ENCODE assay signal across 1 cellular context in the genomic region with DNA sequence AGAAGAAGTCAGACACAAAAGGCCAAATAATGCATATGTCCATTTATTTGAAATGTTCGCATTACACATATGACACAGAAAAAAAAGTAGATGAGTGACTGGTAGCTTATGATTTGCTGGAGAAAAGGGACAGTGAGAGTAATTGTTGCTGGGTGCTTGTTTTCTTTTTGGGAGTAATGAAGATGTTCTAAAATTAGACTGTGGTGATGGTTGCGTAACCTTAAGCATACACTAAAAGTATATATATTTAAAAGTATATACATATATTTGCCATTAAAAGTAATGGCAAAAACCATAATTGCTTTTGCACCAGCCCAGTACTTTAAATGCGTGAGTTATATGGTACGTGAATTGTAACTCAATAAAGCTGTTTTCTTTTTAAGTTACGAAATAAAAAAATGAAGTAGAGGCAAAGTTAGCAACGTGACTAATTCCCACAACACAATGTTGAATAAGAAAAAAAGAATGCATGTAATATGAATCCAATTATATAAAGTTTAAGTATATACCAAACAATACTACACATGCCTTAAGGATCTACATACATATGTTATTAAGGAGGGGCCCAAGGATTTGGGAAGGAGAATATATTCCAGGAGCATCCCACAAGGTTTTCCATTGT.
TF ChIP-seq lines count a peak whose summit lies in the region.

No MANE protein-coding gene starts in this region.

TF ChIP-seq in IMR-90, 13 proteins besides CTCF, POLR2A, EP300 and RAD21 (continued from another document):
- TF ChIP-seq RCOR1 (IDR thresholded peaks at IDR 0.05; ENCODE audit: insufficient replicate concordance, low read length) (no peak), SMC3 (IDR thresholded peaks at IDR 0.05; ENCODE audit: low read depth, low read length) (no peak), RFX5 (IDR thresholded peaks at IDR 0.05; ENCODE audit: low read depth, low read length) (no peak)
- TF ChIP-seq, protein P1, sequence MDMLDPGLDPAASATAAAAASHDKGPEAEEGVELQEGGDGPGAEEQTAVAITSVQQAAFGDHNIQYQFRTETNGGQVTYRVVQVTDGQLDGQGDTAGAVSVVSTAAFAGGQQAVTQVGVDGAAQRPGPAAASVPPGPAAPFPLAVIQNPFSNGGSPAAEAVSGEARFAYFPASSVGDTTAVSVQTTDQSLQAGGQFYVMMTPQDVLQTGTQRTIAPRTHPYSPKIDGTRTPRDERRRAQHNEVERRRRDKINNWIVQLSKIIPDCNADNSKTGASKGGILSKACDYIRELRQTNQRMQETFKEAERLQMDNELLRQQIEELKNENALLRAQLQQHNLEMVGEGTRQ (IDR thresholded peaks at IDR 0.05; ENCODE audit: low read depth, low read length), result no peak
